In the genomic region with DNA sequence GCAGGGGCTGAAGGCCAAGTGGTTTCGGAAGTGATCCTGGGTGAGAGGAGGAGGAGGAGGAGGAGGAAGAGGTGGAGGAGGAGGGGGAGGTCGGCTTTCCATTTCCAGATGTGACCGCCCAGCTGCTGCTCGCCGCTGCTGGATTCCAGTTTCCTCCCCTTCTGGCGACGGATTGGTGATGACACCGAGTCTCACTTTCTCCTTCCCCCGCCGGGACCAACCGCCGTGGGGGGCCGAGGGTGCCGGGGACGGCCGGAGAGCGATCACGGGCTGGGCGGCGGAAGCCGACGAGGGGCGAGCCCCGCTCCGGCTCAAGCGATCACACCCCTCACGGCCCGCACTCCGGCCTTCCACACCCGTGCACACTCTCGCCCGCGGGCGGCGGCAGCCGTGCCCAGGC, we compare ENCODE assay signal across 1 cellular context.
TF ChIP-seq lines count a peak whose summit lies in the region.

No MANE protein-coding gene starts in this region.

TF ChIP-seq in H1, 55 proteins besides CTCF, POLR2A, EP300 and RAD21:
- peak; percentile 45 for TF ChIP-seq KDM4A (IDR thresholded peaks at IDR 0.05; ENCODE audit: low read depth, low read length, severe bottlenecking)
TF ChIP-seq in H1: peak in this region for 1; not testable (repeated sequence) for 54.
